In the genomic region with DNA sequence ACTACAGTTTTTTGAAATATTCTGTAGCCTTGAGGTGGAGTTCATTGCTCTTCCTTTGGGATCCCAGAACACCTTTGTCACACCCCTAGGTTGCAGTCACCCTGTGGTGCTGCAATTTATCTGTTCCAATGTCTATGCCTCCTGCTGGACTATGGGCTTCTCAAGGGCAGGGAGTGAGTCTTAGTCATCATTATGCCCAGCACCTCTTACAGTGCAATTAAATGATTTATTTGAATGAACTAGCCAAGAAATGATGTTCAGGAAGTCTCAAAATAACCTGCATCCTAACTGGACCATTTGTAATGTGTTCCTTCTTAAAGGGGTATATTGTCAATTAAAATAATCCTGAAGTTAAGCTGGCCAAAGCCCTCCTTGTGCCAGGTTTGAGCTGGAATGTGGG, we compare ENCODE assay signal across 23 cellular contexts.
"Had no signal": no experiment of that assay in that cellular context is flagged by ENCODE, and none has a peak within 500 bp of the region (broad histone marks: within the 10 kb centered on the region; RNA-seq: fewer than 3 reads in every experiment).

No MANE protein-coding gene starts in this region.

- H3K36me3 Mint-ChIP-seq: type B pancreatic cell had no signal

- H3K27me3 ChIP-seq: esophagus muscularis mucosa, gastroesophageal sphincter, stomach, thyroid gland, uterus had no signal

- H3K9me3 ChIP-seq: esophagus muscularis mucosa, gastroesophageal sphincter, spleen, stomach, thyroid gland, uterus had no signal

- H3K27ac ChIP-seq: esophagus muscularis mucosa, gastroesophageal sphincter, spleen, stomach, thyroid gland, uterus had no signal

- DNase-seq: effector memory CD4-positive, alpha-beta T cell; glutamatergic neuron; immature natural killer cell; kidney; left colon; left ventricle myocardium superior; mesendoderm; naive thymus-derived CD4-positive, alpha-beta T cell; nephron progenitor cell; posterior cingulate gyrus; spleen; stimulated activated CD4-positive, alpha-beta T cell treated with anti-CD3 and anti-CD28 coated beads, Interleukin-15, amount 100 ng/mL, for 24 hours; stimulated activated CD4-positive, alpha-beta T cell treated with anti-CD3 and anti-CD28 coated beads, Interleukin-1b, Interleukin-23, amount 100 ng/mL, for 48 hours; stimulated activated CD4-positive, alpha-beta T cell treated with anti-CD3 and anti-CD28 coated beads, Interleukin-4, amount 100 ng/mL, for 4 hours; stimulated activated naive CD4-positive, alpha-beta T cell; stomach; thyroid gland; uterus had no signal

- ATAC-seq: gastroesophageal sphincter; left colon; left ventricle myocardium superior; naive thymus-derived CD4-positive, alpha-beta T cell; sciatic nerve had no signal

- H3K27me3 Mint-ChIP-seq: type B pancreatic cell had no signal

- H3K27ac Mint-ChIP-seq: immature natural killer cell; naive thymus-derived CD4-positive, alpha-beta T cell; nephron progenitor cell; type B pancreatic cell had no signal

- H3K4me3 Mint-ChIP-seq: immature natural killer cell; naive thymus-derived CD4-positive, alpha-beta T cell; nephron progenitor cell; type B pancreatic cell had no signal

- H3K9me3 Mint-ChIP-seq: immature natural killer cell, nephron progenitor cell, type B pancreatic cell had no signal

- H3K4me1 Mint-ChIP-seq: immature natural killer cell, nephron progenitor cell had no signal

- H3K4me3 ChIP-seq: esophagus muscularis mucosa, gastroesophageal sphincter, lung, spleen, stomach, thyroid gland, uterus had no signal

- H3K36me3 ChIP-seq: esophagus muscularis mucosa, gastroesophageal sphincter, spleen, stomach, thyroid gland, uterus had no signal

- H3K4me1 ChIP-seq: esophagus muscularis mucosa, gastroesophageal sphincter, spleen, stomach, thyroid gland, uterus had no signal
